17 cellular contexts compared by ENCODE assay signal in genomic region chr7:96189129-96189815, GRCh38.
DNase-seq lines count a peak whose midpoint lies in the region; TF ChIP-seq lines count a peak whose summit lies in the region.
"Had no signal": no experiment of that assay in that cellular context is flagged by ENCODE, and none has a peak within 500 bp of the region (broad histone marks: within the 10 kb centered on the region; RNA-seq: fewer than 3 reads in every experiment).

No MANE protein-coding gene starts in this region.

- H4K20me1 ChIP-seq in GM23248 (ENCODE audit: insufficient read depth) (no peaks in the 10 kb centered on the region), smooth muscle cell (ENCODE audit: low read depth) (no peaks in the 10 kb centered on the region)

- TF ChIP-seq RAD21 in liver (IDR thresholded peaks at IDR 0.05): peak; percentile 39 to 46

- DNase-seq in GM23248: no peak
- peak; percentile 46 for DNase-seq in colonic mucosa
- no peak for DNase-seq in smooth muscle cell (lab: John Stamatoyannopoulos, UW; ENCODE audit: unreplicated experiment)
- no peak for DNase-seq in GF-D8 (lab: John Stamatoyannopoulos, UW)
- no peak for DNase-seq in G401 (ENCODE audit: low spot score)
- DNase-seq in NCI-H345 treated with DMSO at 0.1 percent for 48 hours (lab: John Stamatoyannopoulos, UW; ENCODE audit: unreplicated experiment): no peak
- DNase-seq in NCI-H187 treated with DMSO at 0.1 percent for 48 hours (lab: John Stamatoyannopoulos, UW): no peak
- DNase-seq: activated CD8-positive, alpha-beta memory T cell treated with anti-CD3 and anti-CD28 coated beads, Interleukin-2, amount 50 U/mL, for 4 hours; activated naive CD8-positive, alpha-beta T cell treated with anti-CD3 and anti-CD28 coated beads, Interleukin-2, amount 10 ng/mL, durations not matched to agents 7 days and 5 days; body of pancreas; KG1; NCI-H187; sigmoid colon had no signal

- H2AFZ ChIP-seq in GM23248 (peak overlapping the region; percentile 73), smooth muscle cell (ENCODE audit: low read depth) (no peak overlapping the region)
- H2AFZ ChIP-seq: parathyroid adenoma had no signal

- H3K9ac ChIP-seq in GM23248: peak overlapping the region; percentile 36; the same call in 1 of the 2 replicates
- H3K9ac ChIP-seq in colonic mucosa (ENCODE audit: low read depth in 2 of 2, low read length in 2 of 2): no peak overlapping the region
- peak overlapping the region in 1 of 2 donors; percentile 10 for H3K9ac ChIP-seq in liver (ENCODE audit: low read depth in 1 of 2, low read length in 2 of 2)
- no peak overlapping the region for H3K9ac ChIP-seq in smooth muscle cell (ENCODE audit: low read depth)
- H3K9ac ChIP-seq: parathyroid adenoma had no signal

- H3K79me2 ChIP-seq in GM23248 (ENCODE audit: insufficient read depth) (no peaks in the 10 kb centered on the region), smooth muscle cell (ENCODE audit: low read depth) (no peaks in the 10 kb centered on the region)
- H3K79me2 ChIP-seq: parathyroid adenoma had no signal

- H3K9me3 ChIP-seq in GM23248 (ENCODE audit: low read depth) (no peaks in the 10 kb centered on the region), colonic mucosa (no peaks in the 10 kb centered on the region), liver (ENCODE audit: control insufficient read depth in 4 of 4, low read length in 3 of 4) (no peaks in the 10 kb centered on the region), smooth muscle cell (replicated peaks; ENCODE audit: low read depth) (no peaks in the 10 kb centered on the region)
- H3K9me3 ChIP-seq: body of pancreas, esophagus muscularis mucosa, sigmoid colon had no signal

- peak overlapping the region; percentile 76 for H3K4me2 ChIP-seq in GM23248 (ENCODE audit: unreplicated experiment)
- peak overlapping the region; percentile 82 for H3K4me2 ChIP-seq in smooth muscle cell

- in situ Hi-C loops in GM23248 (cut with MboI) (no loop called here), G401 (cut with HindIII; ENCODE audit: low sequenced_read_pairs) (no loop called here)

- H3K36me3 ChIP-seq in GM23248 (ENCODE audit: low read depth) (0 out of 2 replicates have a peak, but pooled peaks cover 3% of the 10 kb centered on the region), colonic mucosa (no peaks in the 10 kb centered on the region), liver (ENCODE audit: control insufficient read depth in 4 of 4, insufficient read depth in 3 of 4, low read depth in 1 of 4, low read length in 3 of 4) (peaks cover 7 to 45% (median 23%) of the 10 kb centered on the region in 4 donors), smooth muscle cell (ENCODE audit: low read depth) (no peaks in the 10 kb centered on the region)

- intact Hi-C loops in colonic mucosa (cut with DNase I): no loop called here

- H3K27me3 ChIP-seq in GM23248 (replicated peaks; ENCODE audit: insufficient read depth): no peaks in the 10 kb centered on the region
- no peaks in the 10 kb centered on the region for H3K27me3 ChIP-seq in colonic mucosa
- H3K27me3 ChIP-seq in liver (ENCODE audit: control insufficient read depth in 4 of 4, insufficient read depth in 4 of 4, low read length in 3 of 4): no peaks in the 10 kb centered on the region
- H3K27me3 ChIP-seq in smooth muscle cell (ENCODE audit: low read depth): no peaks in the 10 kb centered on the region
- H3K27me3 ChIP-seq: body of pancreas, esophagus muscularis mucosa, sigmoid colon had no signal

- peaks cover 16% of the 10 kb centered on the region for H3K4me1 ChIP-seq in GM23248 (ENCODE audit: insufficient read depth)
- H3K4me1 ChIP-seq in colonic mucosa: no peaks in the 10 kb centered on the region
- H3K4me1 ChIP-seq in liver (ENCODE audit: control insufficient read depth in 4 of 4, insufficient read depth in 4 of 4, low read length in 3 of 4): peaks cover 6 to 18% (median 17%) of the 10 kb centered on the region in 4 donors
- H3K4me1 ChIP-seq in smooth muscle cell (ENCODE audit: low read depth): peaks cover 9% of the 10 kb centered on the region
- H3K4me1 ChIP-seq: body of pancreas, parathyroid adenoma, sigmoid colon had no signal

- H3K4me3 ChIP-seq in GM23248 (peak overlapping the region; percentile 55), colonic mucosa (no peak overlapping the region), liver (ENCODE audit: low read depth in 1 of 3, low read length in 3 of 3) (no peak overlapping the region), smooth muscle cell (no peak overlapping the region)
- H3K4me3 ChIP-seq: body of pancreas, esophagus muscularis mucosa had no signal

- TF ChIP-seq CTCF in colonic mucosa (IDR thresholded peaks at IDR 0.05) (no peak), liver (IDR thresholded peaks at IDR 0.05; ENCODE audit: low read depth, low read length, missing input control) (no peak), smooth muscle cell (IDR thresholded peaks at IDR 0.05; ENCODE audit: borderline replicate concordance, insufficient read depth, poor library complexity, severe bottlenecking) (no peak)

- H3F3A ChIP-seq in GM23248 (ENCODE audit: insufficient read depth): 0 out of 2 replicates have a peak, but pooled peaks cover 4% of the 10 kb centered on the region
- H3F3A ChIP-seq in smooth muscle cell (ENCODE audit: low read depth): peaks cover 13% of the 10 kb centered on the region

- H3K9me2 ChIP-seq in GM23248 (ENCODE audit: insufficient read depth): no peaks in the 10 kb centered on the region

- 44 to 54% methylated on average over 4 of the region's 4 CpGs for WGBS in GM23248 (ENCODE audit: low coverage in 1 of 2, low lambda C conversion rate in 2 of 2, missing lambda C conversion rate in 2 of 2), 2 experiments
- 21% methylated on average over 4 of the region's 4 CpGs for WGBS in liver
- 55% methylated on average over 4 of the region's 4 CpGs for WGBS in smooth muscle cell (ENCODE audit: low lambda C conversion rate)

- no peak overlapping the region for H3K27ac ChIP-seq in GM23248
- no peak overlapping the region for H3K27ac ChIP-seq in colonic mucosa
- H3K27ac ChIP-seq in liver (ENCODE audit: low read depth in 1 of 2, low read length in 2 of 2): peak overlapping the region in 1 of 2 donors; percentile 40
- H3K27ac ChIP-seq in smooth muscle cell (ENCODE audit: low read depth): peak overlapping the region; percentile 51
- H3K27ac ChIP-seq: body of pancreas, esophagus muscularis mucosa, parathyroid adenoma, VCaP had no signal

TF ChIP-seq in liver, 16 proteins besides CTCF, POLR2A, EP300 and RAD21 (continues in another document):
- TF ChIP-seq FOXA1 (IDR thresholded peaks at IDR 0.05): no peak
- TF ChIP-seq YY1 (IDR thresholded peaks at IDR 0.05): peak; percentile 73
- TF ChIP-seq, protein P1, sequence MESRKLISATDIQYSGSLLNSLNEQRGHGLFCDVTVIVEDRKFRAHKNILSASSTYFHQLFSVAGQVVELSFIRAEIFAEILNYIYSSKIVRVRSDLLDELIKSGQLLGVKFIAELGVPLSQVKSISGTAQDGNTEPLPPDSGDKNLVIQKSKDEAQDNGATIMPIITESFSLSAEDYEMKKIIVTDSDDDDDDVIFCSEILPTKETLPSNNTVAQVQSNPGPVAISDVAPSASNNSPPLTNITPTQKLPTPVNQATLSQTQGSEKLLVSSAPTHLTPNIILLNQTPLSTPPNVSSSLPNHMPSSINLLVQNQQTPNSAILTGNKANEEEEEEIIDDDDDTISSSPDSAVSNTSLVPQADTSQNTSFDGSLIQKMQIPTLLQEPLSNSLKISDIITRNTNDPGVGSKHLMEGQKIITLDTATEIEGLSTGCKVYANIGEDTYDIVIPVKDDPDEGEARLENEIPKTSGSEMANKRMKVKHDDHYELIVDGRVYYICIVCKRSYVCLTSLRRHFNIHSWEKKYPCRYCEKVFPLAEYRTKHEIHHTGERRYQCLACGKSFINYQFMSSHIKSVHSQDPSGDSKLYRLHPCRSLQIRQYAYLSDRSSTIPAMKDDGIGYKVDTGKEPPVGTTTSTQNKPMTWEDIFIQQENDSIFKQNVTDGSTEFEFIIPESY (IDR thresholded peaks at IDR 0.05): no peak
- peak; percentile 8 for TF ChIP-seq SP1 (IDR thresholded peaks at IDR 0.05)
- peak in 1 of 2 donors; percentile 34 for TF ChIP-seq EGR1 (IDR thresholded peaks at IDR 0.05; ENCODE audit: low read depth in 2 of 2)
- TF ChIP-seq HNF4G (IDR thresholded peaks at IDR 0.05): no peak
- peak; percentile 84 to 90 for TF ChIP-seq HNF4A (conservative IDR thresholded peaks at IDR 0.05)
- no peak for TF ChIP-seq GABPA (IDR thresholded peaks at IDR 0.05 in 1 of 2, conservative IDR thresholded peaks at IDR 0.05 in 1 of 2)
- no peak for TF ChIP-seq MAX (IDR thresholded peaks at IDR 0.05)
- peak in 1 of 2 donors; percentile 34 for TF ChIP-seq JUND (IDR thresholded peaks at IDR 0.05)
- TF ChIP-seq, protein P2, sequence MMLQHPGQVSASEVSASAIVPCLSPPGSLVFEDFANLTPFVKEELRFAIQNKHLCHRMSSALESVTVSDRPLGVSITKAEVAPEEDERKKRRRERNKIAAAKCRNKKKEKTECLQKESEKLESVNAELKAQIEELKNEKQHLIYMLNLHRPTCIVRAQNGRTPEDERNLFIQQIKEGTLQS (IDR thresholded peaks at IDR 0.05): no peak
- TF ChIP-seq TAF1 (conservative IDR thresholded peaks at IDR 0.05): no peak
- peak; percentile 78 to 79 for TF ChIP-seq RXRA (IDR thresholded peaks at IDR 0.05)
- TF ChIP-seq FOXA2 (IDR thresholded peaks at IDR 0.05): peak; percentile 20
- no peak for TF ChIP-seq NR2F2 (IDR thresholded peaks at IDR 0.05)
